Comparison of ENCODE assay signal across 29 cellular contexts in genomic region chr5:166746506-166746905, GRCh38.
"Had no signal": no experiment of that assay in that cellular context is flagged by ENCODE, and none has a peak within 500 bp of the region (broad histone marks: within the 10 kb centered on the region; RNA-seq: fewer than 3 reads in every experiment).

No MANE protein-coding gene starts in this region.

- ATAC-seq: activated CD4-positive, alpha-beta T cell treated with anti-CD3 and anti-CD28 coated beads for 36 hours; activated CD8-positive, alpha-beta memory T cell treated with anti-CD3 and anti-CD28 coated beads, Interleukin-2, amount 10 ng/mL, durations not matched to agents 7 days and 5 days; activated CD8-positive, alpha-beta T cell treated with anti-CD3 and anti-CD28 coated beads, Interleukin-2, amount 10 ng/mL, durations not matched to agents 7 days and 5 days; effector memory CD8-positive, alpha-beta T cell; foreskin keratinocyte; gastrocnemius medialis; heart left ventricle; T-helper 17 cell had no signal

- H3K36me3 ChIP-seq: esophagus squamous epithelium, gastrocnemius medialis, heart left ventricle had no signal

- H3K27me3 ChIP-seq: esophagus squamous epithelium, foreskin keratinocyte, gastrocnemius medialis, heart left ventricle had no signal

- H3K4me1 ChIP-seq: esophagus squamous epithelium, foreskin keratinocyte, gastrocnemius medialis, heart left ventricle had no signal

- H3K27ac ChIP-seq: esophagus squamous epithelium, foreskin keratinocyte, gastrocnemius medialis, heart left ventricle had no signal

- H3K9me3 ChIP-seq: esophagus squamous epithelium, gastrocnemius medialis, heart left ventricle had no signal

- DNase-seq: activated CD4-positive, alpha-beta memory T cell treated with anti-CD3 and anti-CD28 coated beads for 36 hours; activated CD4-positive, alpha-beta T cell treated with anti-CD3 and anti-CD28 coated beads for 36 hours; activated CD4-positive, alpha-beta T cell treated with anti-CD3 and anti-CD28 coated beads, Interleukin-2, amount 10 ng/mL, durations not matched to agents 24 days and 14 days; activated CD4-positive, CD25-positive, alpha-beta regulatory T cell; activated CD4-positive, CD25-positive, alpha-beta regulatory T cell treated with anti-CD3 and anti-CD28 coated beads, Interleukin-2, amount 50 U/mL, for 72 hours; activated CD8-positive, alpha-beta memory T cell treated with anti-CD3 and anti-CD28 coated beads, Interleukin-2, amount 10 ng/mL, durations not matched to agents 7 days and 5 days; activated CD8-positive, alpha-beta memory T cell treated with anti-CD3 and anti-CD28 coated beads, Interleukin-2, amount 50 U/mL, for 4 hours; activated CD8-positive, alpha-beta T cell treated with anti-CD3 and anti-CD28 coated beads, Interleukin-2, amount 10 ng/mL, durations not matched to agents 7 days and 5 days; activated effector memory CD4-positive, alpha-beta T cell treated with anti-CD3 and anti-CD28 coated beads, Interleukin-2, amount 50 U/mL, for 16 hours; activated naive CD4-positive, alpha-beta T cell treated with anti-CD3 and anti-CD28 coated beads for 36 hours; activated naive CD8-positive, alpha-beta T cell treated with anti-CD3 and anti-CD28 coated beads, Interleukin-2, amount 10 ng/mL, durations not matched to agents 7 days and 5 days; activated T-cell treated with anti-CD3 and anti-CD28 coated beads, Interleukin-2, amount 50 U/mL, for 1 hour; activated T-cell treated with anti-CD3 and anti-CD28 coated beads, Interleukin-2, amount 50 U/mL, for 48 hours; amniotic stem cell; anterior cingulate cortex; caudate nucleus; cortex of kidney; dermis blood vessel endothelial cell; effector CD4-positive, alpha-beta T cell; effector memory CD8-positive, alpha-beta T cell; erythroblast; esophagus squamous epithelium; foreskin keratinocyte; gastrocnemius medialis; glutamatergic neuron; heart left ventricle; T-helper 1 cell; T-helper 17 cell; T1000 had no signal

- H3K4me3 ChIP-seq: esophagus squamous epithelium, gastrocnemius medialis, heart left ventricle had no signal
